Comparison of ENCODE assay signal across 1 cellular context in the genomic region with DNA sequence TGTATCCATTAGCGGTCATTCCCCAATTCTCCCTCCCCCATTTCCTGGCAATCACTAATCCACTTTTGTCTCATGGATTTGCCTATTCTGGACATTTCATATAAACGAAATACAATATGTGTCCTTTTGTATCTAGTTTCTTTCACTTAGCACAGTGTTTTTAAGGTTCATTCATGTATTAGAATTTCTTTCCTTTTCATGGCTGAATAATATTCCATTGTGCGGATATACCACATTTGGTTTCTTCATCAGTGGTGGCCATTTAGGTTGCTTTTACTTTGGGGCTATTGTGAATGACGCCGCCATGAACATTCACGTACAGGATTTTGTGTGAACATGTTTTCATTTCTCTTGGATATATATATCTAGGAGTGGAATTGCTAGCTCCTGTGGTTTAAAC.
TF ChIP-seq lines count a peak whose summit lies in the region.

No MANE protein-coding gene starts in this region.

TF ChIP-seq in IMR-90, 13 proteins besides CTCF, POLR2A, EP300 and RAD21:
- TF ChIP-seq SMC3 (IDR thresholded peaks at IDR 0.05; ENCODE audit: low read depth, low read length) (no peak), NFE2L2 (IDR thresholded peaks at IDR 0.05; ENCODE audit: low read depth, low read length) (no peak), BHLHE40 (IDR thresholded peaks at IDR 0.05; ENCODE audit: low read depth, low read length) (no peak), CHD1 (IDR thresholded peaks at IDR 0.05; ENCODE audit: low read depth, low read length) (no peak), FOS (IDR thresholded peaks at IDR 0.05; ENCODE audit: low read depth, low read length) (no peak), RCOR1 (IDR thresholded peaks at IDR 0.05; ENCODE audit: insufficient replicate concordance, low read length) (no peak), MAFK (IDR thresholded peaks at IDR 0.05; ENCODE audit: low read depth, low read length) (no peak)
- TF ChIP-seq, protein P1, sequence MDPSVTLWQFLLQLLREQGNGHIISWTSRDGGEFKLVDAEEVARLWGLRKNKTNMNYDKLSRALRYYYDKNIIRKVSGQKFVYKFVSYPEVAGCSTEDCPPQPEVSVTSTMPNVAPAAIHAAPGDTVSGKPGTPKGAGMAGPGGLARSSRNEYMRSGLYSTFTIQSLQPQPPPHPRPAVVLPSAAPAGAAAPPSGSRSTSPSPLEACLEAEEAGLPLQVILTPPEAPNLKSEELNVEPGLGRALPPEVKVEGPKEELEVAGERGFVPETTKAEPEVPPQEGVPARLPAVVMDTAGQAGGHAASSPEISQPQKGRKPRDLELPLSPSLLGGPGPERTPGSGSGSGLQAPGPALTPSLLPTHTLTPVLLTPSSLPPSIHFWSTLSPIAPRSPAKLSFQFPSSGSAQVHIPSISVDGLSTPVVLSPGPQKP (IDR thresholded peaks at IDR 0.05; ENCODE audit: borderline replicate concordance, low read depth, low read length), result no peak
